8 cellular contexts compared by ENCODE assay signal in the genomic region with DNA sequence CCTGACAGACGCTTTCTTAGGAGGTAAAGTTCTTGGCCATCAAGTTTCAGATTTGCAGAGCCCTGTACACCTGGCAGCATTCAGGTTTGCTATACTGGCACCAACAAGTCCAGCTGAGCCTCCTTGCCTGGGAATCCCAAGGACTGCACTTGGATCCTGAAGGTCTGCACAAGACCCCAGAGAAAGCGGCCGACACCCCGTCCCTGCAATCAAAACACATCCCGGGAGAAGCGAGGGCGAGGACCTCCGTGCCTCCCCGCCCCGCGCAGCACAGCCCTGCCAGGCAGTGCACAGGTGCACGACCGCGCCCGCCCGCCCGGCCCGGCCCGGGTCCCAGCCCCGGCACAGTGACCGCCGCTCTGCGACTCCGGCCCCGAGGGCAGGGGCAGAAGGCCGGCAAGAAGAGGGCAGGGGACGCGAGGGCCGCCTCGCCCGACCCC. TPM values are rescaled to one million over a fixed set of nuclear protein-coding genes. Genes with fewer than 3 reads are reported as not detected.
DNase-seq lines count a peak whose midpoint lies in the region; ATAC-seq and TF ChIP-seq lines count a peak whose summit lies in the region.

No MANE protein-coding gene starts in this region.

- no peak overlapping the region for H3K27ac ChIP-seq in SK-N-MC

- peak; percentile 11 for ATAC-seq in HG02588 (IDR thresholded peaks at IDR 0.05; ENCODE audit: unreplicated experiment)

- no peaks in the 10 kb centered on the region for H3K27me3 Mint-ChIP-seq in neural crest cell (ENCODE audit: low read depth)

- TF ChIP-seq POLR2A in erythroblast (IDR thresholded peaks at IDR 0.05; ENCODE audit: low read length), result no peak

- DNase-seq in SK-N-MC (ENCODE audit: low read depth, low spot score), result no peak
- DNase-seq in epithelial cell of esophagus (ENCODE audit: low read depth), result peak; percentile 25
- DNase-seq in neural crest cell (ENCODE audit: low read depth, low spot score), result peak; percentile 20
- no peak for DNase-seq in foreskin melanocyte
- DNase-seq in erythroblast (lab: John Stamatoyannopoulos, UW), result no peak
- DNase-seq in stimulated activated CD4-positive, alpha-beta T cell treated with anti-CD3 and anti-CD28 coated beads, Interleukin-2, amount 100 ng/mL, for 48 hours, result no peak

- H3K4me1 Mint-ChIP-seq in neural crest cell, result peaks cover 48% of the 10 kb centered on the region

- H3K9ac ChIP-seq in SK-N-MC (ENCODE audit: insufficient read length), result peak overlapping the region; percentile 88

- no peak overlapping the region for H3K27ac Mint-ChIP-seq in neural crest cell (ENCODE audit: unreplicated experiment)

- H3K4me3 Mint-ChIP-seq in neural crest cell, result peak overlapping the region; percentile 91

- H3K4me3 ChIP-seq in GM12875 (ENCODE audit: low read depth, low read length), result peak overlapping the region; percentile 80
- peak overlapping the region; percentile 80 for H3K4me3 ChIP-seq in SK-N-MC
- H3K4me3 ChIP-seq in epithelial cell of esophagus (ENCODE audit: low read length), result peak overlapping the region; percentile 88

- H3K36me3 ChIP-seq in SK-N-MC (ENCODE audit: insufficient read depth, low read length), result no peaks in the 10 kb centered on the region

- TF ChIP-seq CTCF in GM12875 (IDR thresholded peaks at IDR 0.05; ENCODE audit: borderline replicate concordance, insufficient read depth, low read depth, low read length) (no peak), epithelial cell of esophagus (IDR thresholded peaks at IDR 0.05; ENCODE audit: insufficient read depth, low read depth, low read length, missing control alignments) (no peak), neural crest cell (conservative IDR thresholded peaks at IDR 0.05) (no peak)

- H3K9me3 ChIP-seq in SK-N-MC (ENCODE audit: low read depth, low read length), result no peaks in the 10 kb centered on the region

- no peaks in the 10 kb centered on the region for H3K36me3 Mint-ChIP-seq in neural crest cell (ENCODE audit: low read depth)

- H3K9me3 Mint-ChIP-seq in neural crest cell, result no peaks in the 10 kb centered on the region

RNA-seq across cellular contexts. Expression of a gene that starts 0.6 kb away (rescaled TPM):
- 45.0 and 52.8 TPM in 2 replicates for total RNA-seq in neural crest cell

RNA-seq across cellular contexts. Expression of a gene that starts 43.3 kb away (rescaled TPM):
- 0.84 and 1.3 TPM in 2 replicates for total RNA-seq in neural crest cell

Comparison
In these comparisons a context has a peak if more than half of its experiments do, and no peak if none do; other contexts are left out.
1. DNase-seq: peak in epithelial cell of esophagus (single experiment) and neural crest cell (single experiment); none in SK-N-MC (single experiment), foreskin melanocyte (single experiment), erythroblast (0 of 2) and stimulated activated CD4-positive, alpha-beta T cell treated with anti-CD3 and anti-CD28 coated beads, Interleukin-2, amount 100 ng/mL, for 48 hours (0 of 2).
2. Peak in every context shown above with its lines, with median percentiles within 50 percentile points of each other: H3K4me3 ChIP-seq.